ENCODE assay signal across 8 cellular contexts in genomic region chr14:61477845-61478438, GRCh38.
DNase-seq lines count a peak whose midpoint lies in the region; ATAC-seq lines count a peak whose summit lies in the region.

No MANE protein-coding gene starts in this region.

- H3K36me3 Mint-ChIP-seq in stimulated activated naive B cell treated with anti-CD40 and anti-IgM and Interleukin-4, amounts not matched to agents 10 μg/mL and 1 μg/mL and 100 μg/mL, for 72 hours = no peaks in the 10 kb centered on the region

- intact Hi-C loops in left ventricle myocardium superior (cut with micrococcal nuclease) = loop anchor here (5.0 to 10.0 kb wide), 2 partner anchors 39 to 217 kb away; partner anchors contain the start of gene HIF1A

- H3K27me3 Mint-ChIP-seq in stimulated activated naive B cell treated with anti-CD40 and anti-IgM and Interleukin-4, amounts not matched to agents 10 μg/mL and 1 μg/mL and 100 μg/mL, for 72 hours = no peaks in the 10 kb centered on the region

- H3K4me1 Mint-ChIP-seq in stimulated activated naive B cell treated with anti-CD40 and anti-IgM and Interleukin-4, amounts not matched to agents 10 μg/mL and 1 μg/mL and 100 μg/mL, for 72 hours = peaks cover 50 to 76% of the 10 kb centered on the region in 2 donors

- DNase-seq in AG08395 (ENCODE audit: low spot score) = peak; percentile 32
- DNase-seq in activated T-cell treated with anti-CD3 and anti-CD28 coated beads, Interleukin-2, amount 50 U/mL, for 48 hours = peak; percentile 68
- peak; percentile 86 for DNase-seq in left ventricle myocardium superior
- DNase-seq in stimulated activated naive B cell treated with anti-CD40 and anti-IgM and Interleukin-4, amounts not matched to agents 10 μg/mL and 1 μg/mL and 100 μg/mL, for 72 hours = no peak
- no peak for DNase-seq in NOMO-1 treated with DMSO at 0.1 percent for 48 hours (lab: John Stamatoyannopoulos, UW; ENCODE audit: unreplicated experiment)
- DNase-seq in NCI-H82 treated with DMSO at 0.1 percent for 48 hours (lab: John Stamatoyannopoulos, UW; ENCODE audit: unreplicated experiment) = no peak

- peak overlapping the region; percentile 7 to 51 for H3K4me3 Mint-ChIP-seq in stimulated activated naive B cell treated with anti-CD40 and anti-IgM and Interleukin-4, amounts not matched to agents 10 μg/mL and 1 μg/mL and 100 μg/mL, for 72 hours

- no peaks in the 10 kb centered on the region for H3K9me3 Mint-ChIP-seq in stimulated activated naive B cell treated with anti-CD40 and anti-IgM and Interleukin-4, amounts not matched to agents 10 μg/mL and 1 μg/mL and 100 μg/mL, for 72 hours

- peak overlapping the region; percentile 97 for H3K27ac Mint-ChIP-seq in stimulated activated naive B cell treated with anti-CD40 and anti-IgM and Interleukin-4, amounts not matched to agents 10 μg/mL and 1 μg/mL and 100 μg/mL, for 72 hours

- ATAC-seq in HG02798 (IDR thresholded peaks at IDR 0.05; ENCODE audit: poor library complexity, unreplicated experiment) = peak; percentile 33
- ATAC-seq in left ventricle myocardium superior = peak; percentile 77
- ATAC-seq in stimulated activated naive B cell treated with anti-CD40 and anti-IgM and Interleukin-4, amounts not matched to agents 10 μg/mL and 1 μg/mL and 100 μg/mL, for 72 hours (replicated peaks) = no peak
- no peak for ATAC-seq in GM21576 (IDR thresholded peaks at IDR 0.05; ENCODE audit: unreplicated experiment)

Comparison
In these comparisons a context has a peak if more than half of its experiments do, and no peak if none do; other contexts are left out.
1. DNase-seq: peak in AG08395 (single experiment), activated T-cell treated with anti-CD3 and anti-CD28 coated beads, Interleukin-2, amount 50 U/mL, for 48 hours (2 of 2) and left ventricle myocardium superior (single experiment); none in stimulated activated naive B cell treated with anti-CD40 and anti-IgM and Interleukin-4, amounts not matched to agents 10 μg/mL and 1 μg/mL and 100 μg/mL, for 72 hours (single experiment), NOMO-1 treated with DMSO at 0.1 percent for 48 hours (single experiment) and NCI-H82 treated with DMSO at 0.1 percent for 48 hours (single experiment).
2. ATAC-seq: peak in HG02798 (single experiment) and left ventricle myocardium superior (single experiment); none in stimulated activated naive B cell treated with anti-CD40 and anti-IgM and Interleukin-4, amounts not matched to agents 10 μg/mL and 1 μg/mL and 100 μg/mL, for 72 hours (0 of 2) and GM21576 (single experiment).